ENCODE assay signal across 16 cellular contexts in genomic region chr17:34139996-34140395, GRCh38.
DNase-seq lines count a peak whose midpoint lies in the region; TF ChIP-seq lines count a peak whose summit lies in the region.
"Had no signal": no experiment of that assay in that cellular context is flagged by ENCODE, and none has a peak within 500 bp of the region (broad histone marks: within the 10 kb centered on the region; RNA-seq: fewer than 3 reads in every experiment).

No MANE protein-coding gene starts in this region.

- H3K27ac ChIP-seq in cingulate gyrus (ENCODE audit: low read depth, low read length) = peak overlapping the region; percentile 41
- H3K27ac ChIP-seq: HL-60, SK-N-MC had no signal

- TF ChIP-seq CTCF in GM13976 (IDR thresholded peaks at IDR 0.05; ENCODE audit: borderline replicate concordance, control extremely low read depth, extremely low read depth, insufficient read depth, missing control alignments) = no peak

- DNase-seq in NCI-H345 (lab: John Stamatoyannopoulos, UW) (peak; percentile 30), NCI-H345 treated with DMSO at 0.1 percent for 48 hours (lab: John Stamatoyannopoulos, UW; ENCODE audit: unreplicated experiment) (no peak), NCI-H187 (lab: John Stamatoyannopoulos, UW) (peak; percentile 19 to 36), SIG-M5 (lab: John Stamatoyannopoulos, UW) (no peak), occipital lobe (lab: John Stamatoyannopoulos, UW) (no peak), GM13976 (ENCODE audit: low spot score) (no peak)
- DNase-seq: Calu3; CD8-positive, alpha-beta T cell; H7; Karpas-422; NCI-H446; NCI-H526 treated with DMSO at 0.1 percent for 48 hours; NK-92 treated with Interleukin-12 subunit alpha and Interleukin-12 subunit beta, amount 100 ng/mL, for 24 hours had no signal

- in situ Hi-C loops in GM13976 (cut with MboI; ENCODE audit: low sequenced_read_pairs, unreplicated experiment) = loop anchor here (10.0 kb wide), 1 partner anchor 365 kb away; no protein-coding TSS in a partner anchor

Comparison
In these comparisons a context has a peak if more than half of its experiments do, and no peak if none do; other contexts are left out.
1. DNase-seq: peak in NCI-H345 (single experiment) and NCI-H187 (2 of 2); none in NCI-H345 treated with DMSO at 0.1 percent for 48 hours (single experiment), SIG-M5 (single experiment), occipital lobe (single experiment) and GM13976 (single experiment).